In the genomic region with DNA sequence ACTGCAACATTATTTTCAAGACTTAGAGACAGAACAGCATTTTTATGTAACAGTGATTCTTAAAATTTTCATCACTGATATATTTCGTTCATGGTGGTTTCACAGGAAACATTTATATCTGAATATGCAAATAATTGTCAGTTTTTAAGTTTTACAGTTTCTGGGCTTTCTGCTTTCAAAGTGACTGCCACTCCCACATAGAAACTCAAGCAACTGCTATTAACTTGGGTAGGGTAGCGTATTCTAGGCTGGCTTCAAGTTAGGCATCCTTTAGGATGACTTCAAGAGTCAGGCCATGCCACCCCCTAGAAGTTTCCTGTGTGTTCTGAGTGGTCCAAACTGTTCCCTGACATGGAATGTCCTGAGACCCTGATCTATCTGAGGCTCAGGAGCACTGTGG, we compare ENCODE assay signal across 22 cellular contexts.
DNase-seq lines count a peak whose midpoint lies in the region; ATAC-seq, FAIRE-seq and TF ChIP-seq lines count a peak whose summit lies in the region.
"Had no signal": no experiment of that assay in that cellular context is flagged by ENCODE, and none has a peak within 500 bp of the region (broad histone marks: within the 10 kb centered on the region; RNA-seq: fewer than 3 reads in every experiment).

No MANE protein-coding gene starts in this region.

- H3K4me3 ChIP-seq in OCI-LY3 (ENCODE audit: low read length): no peak overlapping the region
- no peak overlapping the region for H3K4me3 ChIP-seq in H1 (ENCODE audit: extremely low read depth in 1 of 4, insufficient read depth in 2 of 4, low read depth in 3 of 4, low read length in 4 of 4)
- H3K4me3 ChIP-seq in neural progenitor cell: no peak overlapping the region
- no peak overlapping the region for H3K4me3 ChIP-seq in A673 (ENCODE audit: low read depth, low read length, poor library complexity, severe bottlenecking)
- H3K4me3 ChIP-seq: GM12878 had no signal

- no peak overlapping the region for H3K23ac ChIP-seq in H1 (ENCODE audit: insufficient read length)

- H3K56ac ChIP-seq in H1 (replicated peaks; ENCODE audit: insufficient read length, low read depth, low read length): no peak overlapping the region

- no peak overlapping the region for H3K14ac ChIP-seq in H1 (ENCODE audit: insufficient read length)

- H3K4me1 ChIP-seq in OCI-LY3 (ENCODE audit: low read length): peaks cover 10% of the 10 kb centered on the region
- H3K4me1 ChIP-seq in H1 (replicated peaks in 1 of 4; ENCODE audit: control insufficient read depth in 3 of 4, insufficient read depth in 4 of 4, low read length in 3 of 4): no peaks in the 10 kb centered on the region; a peak in 1 of 7 replicates
- H3K4me1 ChIP-seq in neural progenitor cell: peaks cover 9% of the 10 kb centered on the region
- H3K4me1 ChIP-seq in A673 (ENCODE audit: insufficient read depth, low read length, poor library complexity, severe bottlenecking): no peaks in the 10 kb centered on the region
- H3K4me1 ChIP-seq: BE2C had no signal

- no peak overlapping the region for H2BK12ac ChIP-seq in H1 (ENCODE audit: low read depth, low read length)

- H4K20me1 ChIP-seq in OCI-LY3 (ENCODE audit: insufficient read depth, low read length): no peaks in the 10 kb centered on the region
- H4K20me1 ChIP-seq in H1 (replicated peaks in 1 of 2; ENCODE audit: control insufficient read depth in 1 of 2, insufficient read depth in 2 of 2, low read length in 2 of 2): no peaks in the 10 kb centered on the region
- H4K20me1 ChIP-seq in neural progenitor cell (ENCODE audit: low read depth): no peaks in the 10 kb centered on the region

- H3K9me3 ChIP-seq in OCI-LY3 (ENCODE audit: insufficient read depth, low read length) (no peaks in the 10 kb centered on the region), H1 (ENCODE audit: insufficient read depth in 2 of 2, low read depth in 1 of 2, low read length in 1 of 2) (no peaks in the 10 kb centered on the region), neural progenitor cell (ENCODE audit: low read depth) (no peaks in the 10 kb centered on the region), A673 (ENCODE audit: low read depth, low read length, poor library complexity, severe bottlenecking) (no peaks in the 10 kb centered on the region)
- H3K9me3 ChIP-seq: BE2C had no signal

- H2AFZ ChIP-seq in OCI-LY3 (ENCODE audit: low read depth, low read length) (no peak overlapping the region), H1 (ENCODE audit: low read length) (peak overlapping the region; percentile 66; the same call in 1 of the 2 replicates), neural progenitor cell (replicated peaks) (peak overlapping the region; percentile 32)

- no peak overlapping the region for H3K27ac Mint-ChIP-seq in neural progenitor cell
- H3K27ac Mint-ChIP-seq: CD4-positive, CD25-positive, alpha-beta regulatory T cell; CD8-positive, alpha-beta memory T cell had no signal

- ATAC-seq in GM21717 (IDR thresholded peaks at IDR 0.05; ENCODE audit: unreplicated experiment) (peak; percentile 54), GM21786 (IDR thresholded peaks at IDR 0.05; ENCODE audit: unreplicated experiment) (no peak)
- ATAC-seq: GM12878 had no signal

- H3F3A ChIP-seq in neural progenitor cell (ENCODE audit: low read depth): no peaks in the 10 kb centered on the region

- H3K27me3 ChIP-seq in OCI-LY3 (ENCODE audit: low read depth, low read length): no peaks in the 10 kb centered on the region
- peaks cover 0 to 1% (median 0%) of the 10 kb centered on the region in 4 experiments; a peak in 1 of 7 replicates for H3K27me3 ChIP-seq in H1 (replicated peaks in 1 of 4; ENCODE audit: control insufficient read depth in 3 of 4, extremely low read depth in 1 of 4, insufficient read depth in 3 of 4, low read length in 3 of 4)
- no peaks in the 10 kb centered on the region for H3K27me3 ChIP-seq in neural progenitor cell
- H3K27me3 ChIP-seq in A673 (replicated peaks; ENCODE audit: insufficient read depth, low read depth, low read length, poor library complexity): no peaks in the 10 kb centered on the region
- H3K27me3 ChIP-seq: BE2C had no signal

- 92% methylated on average over 2 of the region's 2 CpGs; no CpG with 5 or more reads in 1 of the 2 experiments for WGBS in H1 (ENCODE audit: extremely low coverage in 1 of 2, insufficient coverage in 1 of 2, insufficient read length in 1 of 2, insufficient replicate concordance in 2 of 2, low coverage in 1 of 2, low lambda C conversion rate in 2 of 2, missing lambda C conversion rate in 1 of 2), 2 experiments

- H3K79me1 ChIP-seq in H1 (ENCODE audit: low read depth, low read length): no peaks in the 10 kb centered on the region

- TF ChIP-seq CTCF in OCI-LY3 (IDR thresholded peaks at IDR 0.05; ENCODE audit: low read depth, low read length): no peak
- TF ChIP-seq CTCF in H1 (IDR thresholded peaks at IDR 0.05; ENCODE audit: control extremely low read depth in 1 of 3, insufficient read depth in 1 of 3, low read depth in 1 of 3, low read length in 3 of 3): no peak
- TF ChIP-seq CTCF in neural progenitor cell (IDR thresholded peaks at IDR 0.05): no peak
- TF ChIP-seq CTCF in A673 (conservative IDR thresholded peaks at IDR 0.05; ENCODE audit: low read depth, low read length): no peak

- no peaks in the 10 kb centered on the region for H3K36me3 Mint-ChIP-seq in neural progenitor cell
- H3K36me3 Mint-ChIP-seq: CD4-positive, CD25-positive, alpha-beta regulatory T cell; CD8-positive, alpha-beta memory T cell had no signal

- H3K79me2 ChIP-seq in OCI-LY3 (ENCODE audit: low read length) (no peaks in the 10 kb centered on the region), H1 (ENCODE audit: control insufficient read depth in 1 of 2, insufficient read depth in 2 of 2, low read length in 2 of 2) (no peaks in the 10 kb centered on the region), neural progenitor cell (ENCODE audit: low read depth) (no peaks in the 10 kb centered on the region)

- no peak overlapping the region for H3K9ac ChIP-seq in OCI-LY3 (ENCODE audit: low read length)
- no peak overlapping the region for H3K9ac ChIP-seq in H1 (replicated peaks in 1 of 4; ENCODE audit: extremely low read depth in 1 of 4, low read depth in 3 of 4, low read length in 3 of 4)
- no peak overlapping the region for H3K9ac ChIP-seq in neural progenitor cell

- POLR2A ChIA-PET in H1 (lab: Charles Lee; ENCODE audit: partially characterized antibody): no interaction called here
- POLR2A ChIA-PET in A673 (lab: Charles Lee; ENCODE audit: low non-redundant PET): no interaction called here

- H3K36me3 ChIP-seq in OCI-LY3 (replicated peaks; ENCODE audit: low read depth, low read length) (no peaks in the 10 kb centered on the region), H1 (ENCODE audit: control insufficient read depth in 2 of 4, insufficient read depth in 4 of 4, low read length in 3 of 4) (no peaks in the 10 kb centered on the region), neural progenitor cell (no peaks in the 10 kb centered on the region), A673 (ENCODE audit: insufficient read depth, low read length, poor library complexity, severe bottlenecking) (no peaks in the 10 kb centered on the region)
- H3K36me3 ChIP-seq: BE2C had no signal

- intact Hi-C loops in A673 (cut with micrococcal nuclease; ENCODE audit: unreplicated experiment): no loop called here

- H3K27ac ChIP-seq in OCI-LY3 (ENCODE audit: low read length) (no peak overlapping the region), H1 (ENCODE audit: low read depth, low read length) (no peak overlapping the region), neural progenitor cell (no peak overlapping the region), A673 (ENCODE audit: low read depth, low read length, poor library complexity, severe bottlenecking) (no peak overlapping the region)

- no peak overlapping the region for H2BK120ac ChIP-seq in H1 (replicated peaks; ENCODE audit: low read depth, low read length)

- H3K4me2 ChIP-seq in OCI-LY3 (ENCODE audit: low read length) (peak overlapping the region; percentile 19; the same call in 1 of the 2 replicates), H1 (ENCODE audit: insufficient read depth in 1 of 2, low read depth in 2 of 2, low read length in 2 of 2) (no peak overlapping the region), neural progenitor cell (peak overlapping the region; percentile 19)

- H2BK5ac ChIP-seq in H1 (ENCODE audit: low read depth, low read length): no peak overlapping the region

- no peak overlapping the region for H4K8ac ChIP-seq in H1 (ENCODE audit: extremely low read depth, insufficient read depth, low read length)

- no peaks in the 10 kb centered on the region for H3K27me3 Mint-ChIP-seq in neural progenitor cell (ENCODE audit: insufficient read depth, low read depth)
- H3K27me3 Mint-ChIP-seq: CD4-positive, CD25-positive, alpha-beta regulatory T cell; CD8-positive, alpha-beta memory T cell had no signal

- H4K91ac ChIP-seq in H1 (replicated peaks; ENCODE audit: insufficient read length, low read length): no peak overlapping the region

- no peak overlapping the region for H3K4me3 Mint-ChIP-seq in neural progenitor cell
- H3K4me3 Mint-ChIP-seq: CD4-positive, CD25-positive, alpha-beta regulatory T cell; CD8-positive, alpha-beta memory T cell had no signal

- H2AK5ac ChIP-seq in H1 (ENCODE audit: low read depth, low read length): no peak overlapping the region

- no peak overlapping the region for H3K4ac ChIP-seq in H1 (replicated peaks; ENCODE audit: insufficient read length, low read depth, low read length)

- CTCF ChIA-PET in H1 (lab: Charles Lee; ENCODE audit: partially characterized antibody): no interaction called here
- CTCF ChIA-PET in A673 (lab: Charles Lee): no interaction called here

- no peak for TF ChIP-seq EP300 in H1 (IDR thresholded peaks at IDR 0.05; ENCODE audit: borderline replicate concordance in 1 of 2, low read depth in 2 of 2, low read length in 2 of 2)

- H4K5ac ChIP-seq in H1 (ENCODE audit: insufficient read length, low read depth, low read length): no peak overlapping the region

- H2BK20ac ChIP-seq in H1 (ENCODE audit: low read length): no peak overlapping the region

- H3K23me2 ChIP-seq in H1 (ENCODE audit: low read depth, low read length): no peaks in the 10 kb centered on the region

- no TSS peak for BruUV-seq in A673 (replicated peaks; lab: Mats Ljungman, UMichigan)

- H3K4me1 Mint-ChIP-seq in neural progenitor cell: peaks cover 7% of the 10 kb centered on the region
- H3K4me1 Mint-ChIP-seq: CD4-positive, CD25-positive, alpha-beta regulatory T cell; CD8-positive, alpha-beta memory T cell had no signal

- TF ChIP-seq RAD21 in H1 (IDR thresholded peaks at IDR 0.05 in 1 of 2, conservative IDR thresholded peaks at IDR 0.05 in 1 of 2; ENCODE audit: low read depth in 2 of 2, low read length in 2 of 2): no peak

- H2BK15ac ChIP-seq in H1 (ENCODE audit: low read length): no peak overlapping the region

- TF ChIP-seq POLR2A in H1 (IDR thresholded peaks at IDR 0.05; ENCODE audit: control extremely low read depth in 1 of 2, low read depth in 2 of 2, low read length in 2 of 2): no peak

- H3K9me3 Mint-ChIP-seq in neural progenitor cell: no peaks in the 10 kb centered on the region

- FAIRE-seq in H1 (lab: Jason Lieb, UNC): no peak
- FAIRE-seq: GM12878, H54, HTR-8/SVneo had no signal

- no peak overlapping the region for H3K18ac ChIP-seq in H1 (ENCODE audit: extremely low read depth, low read length)

- DNase-seq in H1 (ENCODE audit: low read depth in 1 of 2, low spot score in 2 of 2) (no peak), neural progenitor cell (ENCODE audit: low spot score) (no peak), MV-4-11 (lab: John Stamatoyannopoulos, UW) (no peak), A673 (ENCODE audit: low spot score) (no peak)
- DNase-seq: ACHN; BE2C; C1 segment of cervical spinal cord; CD4-positive, CD25-positive, alpha-beta regulatory T cell; CD8-positive, alpha-beta memory T cell; COR-L47; DMS 273 treated with DMSO at 0.1 percent for 48 hours; DMS53; DND-41; HCEC 1CT; IMR-90; KBM-7 had no signal

Comparison
In these comparisons a context has a peak if more than half of its experiments do, and no peak if none do; other contexts are left out.
1. H3K4me2 ChIP-seq: peak in OCI-LY3 (single experiment) and neural progenitor cell (single experiment); none in H1 (0 of 2).